Comparison of ENCODE assay signal across 1 cellular context in genomic region chr11:20008190-20008801, GRCh38.
TF ChIP-seq lines count a peak whose summit lies in the region.

No MANE protein-coding gene starts in this region.

TF ChIP-seq in HepG2, 621 proteins besides CTCF, POLR2A, EP300 and RAD21 (continued from another document):
- TF ChIP-seq SNAPC4 (CRISPR knock-in tag; IDR thresholded peaks at IDR 0.05), result no peak
- TF ChIP-seq ZNF788 (CRISPR knock-in tag; IDR thresholded peaks at IDR 0.05; ENCODE audit: borderline replicate concordance), result no peak
- TF ChIP-seq ZNF850 (CRISPR knock-in tag; conservative IDR thresholded peaks at IDR 0.05), result no peak
- no peak for TF ChIP-seq ZBTB44 (CRISPR knock-in tag; IDR thresholded peaks at IDR 0.05)
- no peak for TF ChIP-seq ZNF124 (CRISPR knock-in tag; IDR thresholded peaks at IDR 0.05)
- no peak for TF ChIP-seq RFXAP (CRISPR knock-in tag; IDR thresholded peaks at IDR 0.05; ENCODE audit: borderline replicate concordance)
